13 cellular contexts compared by ENCODE assay signal in genomic region chr4:47972181-47972580, GRCh38. TPM values are rescaled to one million over a fixed set of nuclear protein-coding genes. Genes with fewer than 3 reads are reported as not detected.
A peak's percentile ranks its signal among the peaks of the same experiment; 100 is the strongest.
DNase-seq lines count a peak whose midpoint lies in the region; ATAC-seq, FAIRE-seq and TF ChIP-seq lines count a peak whose summit lies in the region.
"Had no signal": no experiment of that assay in that cellular context is flagged by ENCODE, and none has a peak within 500 bp of the region (broad histone marks: within the 10 kb centered on the region; RNA-seq: fewer than 3 reads in every experiment).

No MANE protein-coding gene starts in this region.

- 89 to 95% (median 89%) methylated on average over 1 of the region's 1 CpG for WGBS in psoas muscle, 3 donors

- FAIRE-seq in GM12891 (lab: Jason Lieb, UNC) = no peak
- FAIRE-seq: colon, K562 had no signal

- DNase-seq in GM12891 (ENCODE audit: insufficient read length, low spot score) = no peak
- DNase-seq in OCI-M1 (lab: John Stamatoyannopoulos, UW) = peak; percentile 14
- no peak for DNase-seq in glomerular visceral epithelial cell (ENCODE audit: extremely low spot score)
- no peak for DNase-seq in foreskin fibroblast
- DNase-seq in psoas muscle = no peak
- DNase-seq: naive thymus-derived CD4-positive, alpha-beta T cell had no signal

- H3K27me3 ChIP-seq in psoas muscle (ENCODE audit: insufficient read depth in 3 of 3, low read length in 2 of 3) = no peaks in the 10 kb centered on the region

- no peak for TF ChIP-seq CTCF in foreskin fibroblast (IDR thresholded peaks at IDR 0.05; ENCODE audit: low read depth, low read length)
- TF ChIP-seq CTCF in psoas muscle (IDR thresholded peaks at IDR 0.05) = no peak

- H3K36me3 ChIP-seq in psoas muscle (ENCODE audit: insufficient read depth in 1 of 2, low read depth in 1 of 2) = no peaks in the 10 kb centered on the region

- ATAC-seq in GM21367 (IDR thresholded peaks at IDR 0.05; ENCODE audit: unreplicated experiment) (peak; percentile 85), HG03095 (IDR thresholded peaks at IDR 0.05; ENCODE audit: unreplicated experiment) (peak; percentile 91), psoas muscle (no peak), HG03439 (IDR thresholded peaks at IDR 0.05; ENCODE audit: unreplicated experiment) (no peak)
- ATAC-seq: K562; naive thymus-derived CD4-positive, alpha-beta T cell had no signal

- TF ChIP-seq POLR2A in GM12891 (IDR thresholded peaks at IDR 0.05; ENCODE audit: low read depth, low read length) = no peak

- H3K4me1 ChIP-seq in psoas muscle = no peaks in the 10 kb centered on the region

- H3K27ac ChIP-seq in psoas muscle = no peak overlapping the region

- no peaks in the 10 kb centered on the region for H3K9me3 ChIP-seq in psoas muscle

- intact Hi-C loops in psoas muscle (cut with DNase I) = no loop called here

- no peak overlapping the region for H3K4me3 ChIP-seq in foreskin fibroblast (ENCODE audit: low read depth in 1 of 2, low read length in 2 of 2)
- H3K4me3 ChIP-seq in psoas muscle = no peak overlapping the region
- H3K4me3 ChIP-seq: K562, smooth muscle cell had no signal

TF ChIP-seq in GM12891, 5 proteins besides CTCF, POLR2A, EP300 and RAD21:
- TF ChIP-seq TAF1 (IDR thresholded peaks at IDR 0.05; ENCODE audit: low read depth, low read length) (no peak), SPI1 (IDR thresholded peaks at IDR 0.05; ENCODE audit: low read depth, low read length) (peak; percentile 74)

RNA-seq across cellular contexts. Expression of gene CNGA1, which starts 44.3 kb away (rescaled TPM):
- 0.76 TPM for polyA plus RNA-seq in GM12891 (2012; ENCODE audit: low read depth, missing spikeins)
- total RNA-seq in psoas muscle = under 1 TPM; 0.50 to 0.77 (median 0.66) TPM
- 1 to 10 TPM in 1 of 3 donors, under 1 TPM in 2; 0.15 to 1.1 (median 0.38) TPM for polyA plus RNA-seq in psoas muscle
- total RNA-seq: Daoy; naive thymus-derived CD4-positive, alpha-beta T cell had no signal

RNA-seq across cellular contexts. Expression of gene NIPAL1, which starts 44.4 kb away (rescaled TPM):
- 1.7 TPM for polyA plus RNA-seq in GM12891 (2012; ENCODE audit: low read depth, missing spikeins)
- 1 to 10 TPM in 1 of 4 donors, under 1 TPM in 3; 0.69 to 2.3 (median 0.81) TPM for total RNA-seq in psoas muscle
- 1 to 10 TPM in 1 of 3 donors, under 1 TPM in 2; 0.41 to 1.3 (median 0.47) TPM for polyA plus RNA-seq in psoas muscle

RNA-seq across cellular contexts. Expression of gene NFXL1, which starts 57.8 kb away (rescaled TPM):
- polyA plus RNA-seq in GM12891 (2012; ENCODE audit: low read depth, missing spikeins) = 4.4 TPM
- 1 to 10 TPM; 4.4 to 6.0 (median 5.4) TPM for total RNA-seq in psoas muscle
- 1 to 10 TPM; 3.1 to 4.9 (median 3.2) TPM for polyA plus RNA-seq in psoas muscle

Comparison
In these comparisons a context has a peak if more than half of its experiments do, and no peak if none do; other contexts are left out.
1. ATAC-seq: peak in GM21367 (single experiment) and HG03095 (single experiment); none in psoas muscle (0 of 4) and HG03439 (single experiment).